ENCODE assay signal across 10 cellular contexts in genomic region chr22:46089426-46090041, GRCh38.
DNase-seq lines count a peak whose midpoint lies in the region; ATAC-seq, FAIRE-seq and TF ChIP-seq lines count a peak whose summit lies in the region.
"Had no signal": no experiment of that assay in that cellular context is flagged by ENCODE, and none has a peak within 500 bp of the region (broad histone marks: within the 10 kb centered on the region; RNA-seq: fewer than 3 reads in every experiment).

No MANE protein-coding gene starts in this region.

- TF ChIP-seq CTCF in kidney (IDR thresholded peaks at IDR 0.05; ENCODE audit: borderline replicate concordance, extremely low read depth, insufficient read depth) = no peak
- TF ChIP-seq CTCF in gastrocnemius medialis (IDR thresholded peaks at IDR 0.05 in 4 of 5, conservative IDR thresholded peaks at IDR 0.05 in 1 of 5) = no peak
- TF ChIP-seq CTCF in MM.1S (IDR thresholded peaks at IDR 0.05; ENCODE audit: low read length) = no peak
- no peak for TF ChIP-seq CTCF in progenitor cell of endocrine pancreas (IDR thresholded peaks at IDR 0.05; ENCODE audit: unreplicated experiment)

- no peaks in the 10 kb centered on the region for H3F3A ChIP-seq in MM.1S (ENCODE audit: insufficient read depth, low read length)

- peak overlapping the region; percentile 66 for H3K4me2 ChIP-seq in BLaER1
- no peak overlapping the region for H3K4me2 ChIP-seq in MM.1S (ENCODE audit: low read depth, low read length)

- H3K4me3 Mint-ChIP-seq in progenitor cell of endocrine pancreas (ENCODE audit: low read depth) = no peak overlapping the region

- no peaks in the 10 kb centered on the region for H3K9me3 Mint-ChIP-seq in progenitor cell of endocrine pancreas (ENCODE audit: low read depth)

- no peaks in the 10 kb centered on the region for H3K36me3 Mint-ChIP-seq in progenitor cell of endocrine pancreas (ENCODE audit: insufficient read depth)

- intact Hi-C loops in kidney (cut with DNase I) = no loop called here
- intact Hi-C loops in gastrocnemius medialis (cut with DNase I; ENCODE audit: low total_unique reads) = loop anchor here (2.0 kb wide), 1 partner anchor 17 kb away; no protein-coding TSS in a partner anchor

- H3K27me3 ChIP-seq in BLaER1 = no peaks in the 10 kb centered on the region
- H3K27me3 ChIP-seq in gastrocnemius medialis = no peaks in the 10 kb centered on the region
- no peaks in the 10 kb centered on the region for H3K27me3 ChIP-seq in MM.1S (replicated peaks; ENCODE audit: insufficient read depth, low read length)

- H3K9ac ChIP-seq in BLaER1 = no peak overlapping the region
- H3K9ac ChIP-seq in kidney (ENCODE audit: low read length in 2 of 2) = peak overlapping the region; percentile 65 to 69
- H3K9ac ChIP-seq in MM.1S (ENCODE audit: low read length) = no peak overlapping the region

- H3K4me1 Mint-ChIP-seq in progenitor cell of endocrine pancreas (ENCODE audit: low read depth) = no peaks in the 10 kb centered on the region

- H4K20me1 ChIP-seq in BLaER1 (peaks cover 100% of the 10 kb centered on the region), MM.1S (ENCODE audit: insufficient read depth, low read length) (no peaks in the 10 kb centered on the region)

- peaks cover 49% of the 10 kb centered on the region for H3K4me1 ChIP-seq in BLaER1
- H3K4me1 ChIP-seq in kidney (ENCODE audit: control insufficient read depth in 1 of 2, insufficient read depth in 1 of 2, low read depth in 1 of 2, low read length in 2 of 2) = peaks cover 73 to 90% of the 10 kb centered on the region in 2 donors
- H3K4me1 ChIP-seq in gastrocnemius medialis = peaks cover 97 to 100% of the 10 kb centered on the region in 2 donors
- no peaks in the 10 kb centered on the region for H3K4me1 ChIP-seq in MM.1S (ENCODE audit: low read length)

- TF ChIP-seq POLR2A in gastrocnemius medialis (IDR thresholded peaks at IDR 0.05) = no peak

- H3K79me2 ChIP-seq in MM.1S (ENCODE audit: low read length) = no peaks in the 10 kb centered on the region

- no peak for FAIRE-seq in kidney (lab: Jason Lieb, UNC)

- DNase-seq in caudate nucleus (lab: John Stamatoyannopoulos, UW) = no peak
- peak; percentile 70 for DNase-seq in kidney
- DNase-seq in gastrocnemius medialis = peak in 1 of 2 donors; percentile 28
- DNase-seq in MM.1S = no peak
- no peak for DNase-seq in NCI-H1417 treated with DMSO at 0.1 percent for 48 hours (lab: John Stamatoyannopoulos, UW)
- no peak for DNase-seq in progenitor cell of endocrine pancreas (ENCODE audit: low spot score, unreplicated experiment)
- DNase-seq: C1 segment of cervical spinal cord, NCI-H446 had no signal

- H3K9me3 ChIP-seq in BLaER1 = no peaks in the 10 kb centered on the region
- no peaks in the 10 kb centered on the region for H3K9me3 ChIP-seq in kidney (ENCODE audit: control insufficient read depth in 1 of 2, low read length in 2 of 2)
- no peaks in the 10 kb centered on the region for H3K9me3 ChIP-seq in gastrocnemius medialis
- H3K9me3 ChIP-seq in MM.1S (replicated peaks; ENCODE audit: insufficient read depth, low read length) = no peaks in the 10 kb centered on the region

- no peak overlapping the region for H3K27ac Mint-ChIP-seq in progenitor cell of endocrine pancreas

- in situ Hi-C loops in gastrocnemius medialis (cut with MboI; ENCODE audit: low sequenced_read_pairs in 4 of 4) = no loop called here

- H3K4me3 ChIP-seq in BLaER1 = no peak overlapping the region
- peak overlapping the region in 1 of 2 donors; percentile 30 for H3K4me3 ChIP-seq in kidney (ENCODE audit: low read length in 2 of 2)
- peak overlapping the region; percentile 20 to 44 (median 40) for H3K4me3 ChIP-seq in gastrocnemius medialis
- no peak overlapping the region for H3K4me3 ChIP-seq in MM.1S (ENCODE audit: low read length)

- peaks cover 33% of the 10 kb centered on the region for H3K27me3 Mint-ChIP-seq in progenitor cell of endocrine pancreas

- ATAC-seq in gastrocnemius medialis (no peak), GM21576 (IDR thresholded peaks at IDR 0.05; ENCODE audit: unreplicated experiment) (no peak)

- H3K27ac ChIP-seq in BLaER1 = peak overlapping the region; percentile 26; the same call in 1 of the 2 replicates
- peak overlapping the region; percentile 98 for H3K27ac ChIP-seq in caudate nucleus (ENCODE audit: low read depth, low read length)
- H3K27ac ChIP-seq in kidney (ENCODE audit: low read depth in 2 of 2, low read length in 2 of 2) = peak overlapping the region; percentile 91 to 94
- H3K27ac ChIP-seq in gastrocnemius medialis = peak overlapping the region; percentile 94 to 98 (median 97)
- no peak overlapping the region for H3K27ac ChIP-seq in MM.1S (ENCODE audit: low read length)

- H3K9me2 ChIP-seq in MM.1S (replicated peaks; ENCODE audit: insufficient read depth, low read length) = no peaks in the 10 kb centered on the region

- H3K36me3 ChIP-seq in BLaER1 = peaks cover 71% of the 10 kb centered on the region
- H3K36me3 ChIP-seq in kidney (ENCODE audit: control insufficient read depth in 1 of 2, insufficient read depth in 2 of 2, low read length in 2 of 2) = peaks cover 2 to 24% of the 10 kb centered on the region in 2 donors
- H3K36me3 ChIP-seq in gastrocnemius medialis = no peaks in the 10 kb centered on the region
- H3K36me3 ChIP-seq in MM.1S (replicated peaks; ENCODE audit: insufficient read depth, low read length) = no peaks in the 10 kb centered on the region

- no peak overlapping the region for H2AFZ ChIP-seq in MM.1S (ENCODE audit: low read length)

Comparison
In these comparisons a context has a peak if more than half of its experiments do, and no peak if none do; other contexts are left out.
1. H3K4me3 ChIP-seq: peak in gastrocnemius medialis (4 of 4); none in BLaER1 (single experiment) and MM.1S (single experiment).
2. H3K9ac ChIP-seq: peak in kidney (2 of 2); none in BLaER1 (single experiment) and MM.1S (single experiment).